Comparison of ENCODE assay signal across 10 cellular contexts in the genomic region with DNA sequence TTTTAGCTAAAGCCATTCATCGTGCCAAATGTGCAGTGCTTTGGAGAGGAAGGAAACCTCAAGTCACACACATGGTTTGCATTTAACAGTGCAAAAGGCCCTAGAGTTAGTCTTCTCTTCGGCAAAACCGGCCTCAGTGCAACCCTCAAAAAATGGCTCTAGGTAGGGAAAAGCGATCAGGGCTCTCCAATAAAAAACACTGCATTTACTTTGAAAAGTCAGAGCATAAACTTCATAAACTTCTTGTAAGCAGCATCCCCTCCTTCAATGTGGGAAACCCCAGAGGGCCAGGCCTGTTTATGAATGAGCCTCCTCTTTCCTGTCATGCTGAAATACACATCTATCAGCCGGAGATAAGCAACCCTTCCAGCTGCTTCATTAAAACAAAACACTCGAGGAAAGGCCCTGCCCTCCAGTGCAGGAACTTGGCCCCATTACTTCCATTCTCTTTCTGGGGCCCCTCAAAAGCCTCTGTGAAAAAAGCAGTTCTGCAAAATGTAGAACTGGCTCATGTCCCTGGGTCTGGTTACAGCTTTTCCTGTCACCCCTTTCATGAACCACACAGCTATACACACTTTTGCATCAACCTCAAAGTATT.
DNase-seq lines count a peak whose midpoint lies in the region; ATAC-seq, FAIRE-seq and TF ChIP-seq lines count a peak whose summit lies in the region.
"Had no signal": no experiment of that assay in that cellular context is flagged by ENCODE, and none has a peak within 500 bp of the region (broad histone marks: within the 10 kb centered on the region; RNA-seq: fewer than 3 reads in every experiment).

No MANE protein-coding gene starts in this region.

- H3K36me3 ChIP-seq in endodermal cell (ENCODE audit: control insufficient read depth, insufficient read depth, low read length) (no peaks in the 10 kb centered on the region), neuron (ENCODE audit: insufficient read depth, low read length) (no peaks in the 10 kb centered on the region)

- TF ChIP-seq CTCF in endodermal cell (conservative IDR thresholded peaks at IDR 0.05), result no peak

- peak overlapping the region; percentile 23 for H2AFZ ChIP-seq in neuron (ENCODE audit: low read depth, low read length)

- H3K4me1 Mint-ChIP-seq in endodermal cell, result peaks cover 35% of the 10 kb centered on the region

- peak overlapping the region; percentile 6 for H3K27ac ChIP-seq in endodermal cell (ENCODE audit: low read depth, low read length)

- no peaks in the 10 kb centered on the region for H3K9me3 Mint-ChIP-seq in endodermal cell

- peak; percentile 33 for FAIRE-seq in GM12892 (lab: Jason Lieb, UNC)

- no peak overlapping the region for H3K9ac ChIP-seq in endodermal cell (ENCODE audit: extremely low read depth, low read length, poor library complexity, severe bottlenecking)

- H3K4me3 ChIP-seq in endodermal cell (ENCODE audit: low read length) (no peak overlapping the region), neuron (ENCODE audit: low read length) (no peak overlapping the region)

- H3K27me3 ChIP-seq in endodermal cell (ENCODE audit: control insufficient read depth, insufficient read depth, low read length, poor library complexity, severe bottlenecking) (no peaks in the 10 kb centered on the region), neuron (ENCODE audit: insufficient read depth, low read length) (no peaks in the 10 kb centered on the region)

- no peaks in the 10 kb centered on the region for H3K9me3 ChIP-seq in endodermal cell (ENCODE audit: control insufficient read depth, low read length)
- no peaks in the 10 kb centered on the region for H3K9me3 ChIP-seq in neuron (ENCODE audit: low read length)

- TF ChIP-seq POLR2A in GM12892 (IDR thresholded peaks at IDR 0.05; ENCODE audit: low read depth, low read length), result no peak

- 50 to 81% methylated on average over 1 to 6 of the region's 6 CpGs for WGBS in endodermal cell (ENCODE audit: insufficient coverage in 1 of 2, insufficient read length in 1 of 2), 2 experiments

- ATAC-seq in HG02938 (IDR thresholded peaks at IDR 0.05; ENCODE audit: unreplicated experiment) (no peak), HG03342 (IDR thresholded peaks at IDR 0.05; ENCODE audit: unreplicated experiment) (no peak)

- DNase-seq in GM12892 (ENCODE audit: insufficient read length) (no peak), Kasumi-1 (lab: John Stamatoyannopoulos, UW) (peak; percentile 86 to 89), endodermal cell (no peak), cerebellum (ENCODE audit: low spot score) (no peak), SW 1271 (lab: John Stamatoyannopoulos, UW) (no peak)
- DNase-seq: effector CD8-positive, alpha-beta T cell; NCI-H1417 treated with DMSO at 0.1 percent for 48 hours had no signal

- no peaks in the 10 kb centered on the region for H3K36me3 Mint-ChIP-seq in endodermal cell (ENCODE audit: low read depth)

- no peaks in the 10 kb centered on the region for H3K27me3 Mint-ChIP-seq in endodermal cell (ENCODE audit: insufficient read depth)

- H3K4me1 ChIP-seq in endodermal cell (ENCODE audit: control insufficient read depth, insufficient read depth, low read length) (peaks cover 13% of the 10 kb centered on the region), neuron (ENCODE audit: insufficient read depth, low read length) (peaks cover 32% of the 10 kb centered on the region)

- no peak overlapping the region for H3K27ac Mint-ChIP-seq in endodermal cell

- no peak overlapping the region for H3K4me3 Mint-ChIP-seq in endodermal cell

Comparison
In these comparisons a context has a peak if more than half of its experiments do, and no peak if none do; other contexts are left out.
1. DNase-seq: peak in Kasumi-1 (2 of 2); none in GM12892 (single experiment), endodermal cell (single experiment), cerebellum (single experiment) and SW 1271 (0 of 2).